ENCODE assay signal across 7 cellular contexts in genomic region chr14:73762375-73762822, GRCh38. TPM values are rescaled to one million over a fixed set of nuclear protein-coding genes. Genes with fewer than 3 reads are reported as not detected.
DNase-seq lines count a peak whose midpoint lies in the region; ATAC-seq and TF ChIP-seq lines count a peak whose summit lies in the region.

No MANE protein-coding gene starts in this region.

- H3K27me3 ChIP-seq in rectal smooth muscle tissue (ENCODE audit: control insufficient read depth, insufficient read depth, low read length) = no peaks in the 10 kb centered on the region

- no peak for DNase-seq in activated naive CD8-positive, alpha-beta T cell treated with anti-CD3 and anti-CD28 coated beads, Interleukin-2, amount 10 ng/mL, durations not matched to agents 7 days and 5 days
- DNase-seq in globus pallidus (ENCODE audit: low spot score) = no peak
- DNase-seq in NCI-H2107 (lab: John Stamatoyannopoulos, UW) = no peak

- peaks cover 7% of the 10 kb centered on the region for H3K36me3 Mint-ChIP-seq in activated naive CD8-positive, alpha-beta T cell treated with anti-CD3 and anti-CD28 coated beads, Interleukin-2, amount 10 ng/mL, durations not matched to agents 7 days and 5 days

- peak overlapping the region; percentile 25 for H3K4me3 ChIP-seq in rectal smooth muscle tissue (ENCODE audit: low read length)

- no peaks in the 10 kb centered on the region for H3K9me3 Mint-ChIP-seq in activated naive CD8-positive, alpha-beta T cell treated with anti-CD3 and anti-CD28 coated beads, Interleukin-2, amount 10 ng/mL, durations not matched to agents 7 days and 5 days

- peak overlapping the region; percentile 86 for H3K27ac ChIP-seq in rectal smooth muscle tissue (ENCODE audit: low read depth, low read length)

- POLR2A ChIA-PET in activated naive CD8-positive, alpha-beta T cell treated with anti-CD3 and anti-CD28 coated beads, Interleukin-2, amount 10 ng/mL, durations not matched to agents 7 days and 5 days (lab: Charles Lee) = interaction anchor here (0.8 to 12.6 kb wide), 4 partner anchors 8 to 24 kb away, joined by 3 to 263 read pairs (median 90); no protein-coding TSS in a partner anchor

- H3K27me3 Mint-ChIP-seq in activated naive CD8-positive, alpha-beta T cell treated with anti-CD3 and anti-CD28 coated beads, Interleukin-2, amount 10 ng/mL, durations not matched to agents 7 days and 5 days = no peaks in the 10 kb centered on the region

- H3K36me3 ChIP-seq in rectal smooth muscle tissue (ENCODE audit: control insufficient read depth, insufficient read depth, low read length) = no peaks in the 10 kb centered on the region

- ATAC-seq in HG02840 (IDR thresholded peaks at IDR 0.05; ENCODE audit: low FRiP score, unreplicated experiment) (peak; percentile 26), HG02938 (IDR thresholded peaks at IDR 0.05; ENCODE audit: unreplicated experiment) (no peak)
- ATAC-seq in activated naive CD8-positive, alpha-beta T cell treated with anti-CD3 and anti-CD28 coated beads, Interleukin-2, amount 10 ng/mL, durations not matched to agents 7 days and 5 days (ENCODE audit: low read depth) = no peak

- peak overlapping the region; percentile 88 for H3K27ac Mint-ChIP-seq in activated naive CD8-positive, alpha-beta T cell treated with anti-CD3 and anti-CD28 coated beads, Interleukin-2, amount 10 ng/mL, durations not matched to agents 7 days and 5 days

- peaks cover 59% of the 10 kb centered on the region for H3K4me1 ChIP-seq in rectal smooth muscle tissue (ENCODE audit: control insufficient read depth, insufficient read depth, low read length)

- peak; percentile 22 for TF ChIP-seq POLR2A in GM15510 (IDR thresholded peaks at IDR 0.05; ENCODE audit: borderline replicate concordance, extremely low read depth, insufficient read length)

- H3K4me3 Mint-ChIP-seq in activated naive CD8-positive, alpha-beta T cell treated with anti-CD3 and anti-CD28 coated beads, Interleukin-2, amount 10 ng/mL, durations not matched to agents 7 days and 5 days = peak overlapping the region; percentile 62

- H3K4me1 Mint-ChIP-seq in activated naive CD8-positive, alpha-beta T cell treated with anti-CD3 and anti-CD28 coated beads, Interleukin-2, amount 10 ng/mL, durations not matched to agents 7 days and 5 days = peaks cover 60% of the 10 kb centered on the region

- H3K9ac ChIP-seq in rectal smooth muscle tissue (ENCODE audit: low read length) = no peak overlapping the region

RNA-seq across cellular contexts. Expression of gene PNMA1, which starts 48.2 kb away (rescaled TPM):
- total RNA-seq in activated naive CD8-positive, alpha-beta T cell treated with anti-CD3 and anti-CD28 coated beads, Interleukin-2, amount 10 ng/mL, durations not matched to agents 7 days and 5 days = 10 to 100 TPM; 32.1 to 34.9 TPM
